14 cellular contexts compared by ENCODE assay signal in genomic region chr3:146968204-146968651, GRCh38.
DNase-seq lines count a peak whose midpoint lies in the region; ATAC-seq and TF ChIP-seq lines count a peak whose summit lies in the region.
"Had no signal": no experiment of that assay in that cellular context is flagged by ENCODE, and none has a peak within 500 bp of the region (broad histone marks: within the 10 kb centered on the region; RNA-seq: fewer than 3 reads in every experiment).

No MANE protein-coding gene starts in this region.

- H3K4me3 ChIP-seq in epithelial cell of esophagus (ENCODE audit: low read length) = no peak overlapping the region
- H3K4me3 ChIP-seq: neural progenitor cell, thyroid gland had no signal

- no peak overlapping the region for H3K27ac Mint-ChIP-seq in stimulated activated naive B cell treated with anti-CD40 and anti-IgM and Interleukin-4, amounts not matched to agents 10 μg/mL and 1 μg/mL and 100 μg/mL, for 72 hours
- H3K27ac Mint-ChIP-seq: neural progenitor cell, T-cell had no signal

- no peak overlapping the region for H3K4me3 Mint-ChIP-seq in stimulated activated naive B cell treated with anti-CD40 and anti-IgM and Interleukin-4, amounts not matched to agents 10 μg/mL and 1 μg/mL and 100 μg/mL, for 72 hours
- H3K4me3 Mint-ChIP-seq: neural progenitor cell, T-cell had no signal

- CTCF ChIA-PET in RWPE1 (lab: Yijun Ruan, JAX) = no interaction called here

- H3K9me3 Mint-ChIP-seq in stimulated activated naive B cell treated with anti-CD40 and anti-IgM and Interleukin-4, amounts not matched to agents 10 μg/mL and 1 μg/mL and 100 μg/mL, for 72 hours = peaks cover 3 to 5% of the 10 kb centered on the region in 2 donors

- H3K36me3 Mint-ChIP-seq in stimulated activated naive B cell treated with anti-CD40 and anti-IgM and Interleukin-4, amounts not matched to agents 10 μg/mL and 1 μg/mL and 100 μg/mL, for 72 hours = no peaks in the 10 kb centered on the region
- H3K36me3 Mint-ChIP-seq: neural progenitor cell, T-cell had no signal

- intact Hi-C loops in cardiac septum (cut with DNase I) = no loop called here

- no peaks in the 10 kb centered on the region for H3K4me1 Mint-ChIP-seq in stimulated activated naive B cell treated with anti-CD40 and anti-IgM and Interleukin-4, amounts not matched to agents 10 μg/mL and 1 μg/mL and 100 μg/mL, for 72 hours
- H3K4me1 Mint-ChIP-seq: T-cell had no signal

- no peak for ATAC-seq in stimulated activated naive B cell treated with anti-CD40 and anti-IgM and Interleukin-4, amounts not matched to agents 10 μg/mL and 1 μg/mL and 100 μg/mL, for 72 hours (replicated peaks)
- ATAC-seq: T-cell had no signal

- H3K27ac ChIP-seq in RWPE1 = no peak overlapping the region
- H3K27ac ChIP-seq: neural progenitor cell, thyroid gland had no signal

- POLR2A ChIA-PET in RWPE1 (lab: Yijun Ruan, JAX; ENCODE audit: low non-redundant PET) = no interaction called here

- no peak for TF ChIP-seq CTCF in RWPE1 (conservative IDR thresholded peaks at IDR 0.05; ENCODE audit: low read depth)
- TF ChIP-seq CTCF in epithelial cell of esophagus (IDR thresholded peaks at IDR 0.05; ENCODE audit: insufficient read depth, low read depth, low read length, missing control alignments) = no peak

- H3K27me3 Mint-ChIP-seq in stimulated activated naive B cell treated with anti-CD40 and anti-IgM and Interleukin-4, amounts not matched to agents 10 μg/mL and 1 μg/mL and 100 μg/mL, for 72 hours = no peaks in the 10 kb centered on the region
- H3K27me3 Mint-ChIP-seq: T-cell had no signal

- peak; percentile 51 for DNase-seq in GM03348 (ENCODE audit: low spot score)
- peak; percentile 17 for DNase-seq in RWPE1 (ENCODE audit: low spot score)
- DNase-seq in epithelial cell of esophagus (ENCODE audit: low read depth) = peak; percentile 5
- DNase-seq in pons (ENCODE audit: low spot score) = peak; percentile 5
- no peak for DNase-seq in stimulated activated naive B cell treated with anti-CD40 and anti-IgM and Interleukin-4, amounts not matched to agents 10 μg/mL and 1 μg/mL and 100 μg/mL, for 72 hours
- DNase-seq in NCI-H2029 (lab: John Stamatoyannopoulos, UW) = no peak
- no peak for DNase-seq in cardiac septum (ENCODE audit: low spot score)
- no peak for DNase-seq in GDM1 (lab: John Stamatoyannopoulos, UW)
- DNase-seq: activated T-cell treated with anti-CD3 and anti-CD28 coated beads for 4 hours; DMS79; stimulated activated CD4-positive, alpha-beta T cell treated with anti-CD3 and anti-CD28 coated beads, Interleukin-4, amount 100 ng/mL, for 4 hours; T-cell; thyroid gland had no signal

Comparison
In these comparisons a context has a peak if more than half of its experiments do, and no peak if none do; other contexts are left out.
1. DNase-seq: peak in GM03348 (single experiment), RWPE1 (single experiment), epithelial cell of esophagus (single experiment) and pons (single experiment); none in stimulated activated naive B cell treated with anti-CD40 and anti-IgM and Interleukin-4, amounts not matched to agents 10 μg/mL and 1 μg/mL and 100 μg/mL, for 72 hours (single experiment), NCI-H2029 (single experiment), cardiac septum (single experiment) and GDM1 (single experiment).